ENCODE assay signal across 8 cellular contexts in the genomic region with DNA sequence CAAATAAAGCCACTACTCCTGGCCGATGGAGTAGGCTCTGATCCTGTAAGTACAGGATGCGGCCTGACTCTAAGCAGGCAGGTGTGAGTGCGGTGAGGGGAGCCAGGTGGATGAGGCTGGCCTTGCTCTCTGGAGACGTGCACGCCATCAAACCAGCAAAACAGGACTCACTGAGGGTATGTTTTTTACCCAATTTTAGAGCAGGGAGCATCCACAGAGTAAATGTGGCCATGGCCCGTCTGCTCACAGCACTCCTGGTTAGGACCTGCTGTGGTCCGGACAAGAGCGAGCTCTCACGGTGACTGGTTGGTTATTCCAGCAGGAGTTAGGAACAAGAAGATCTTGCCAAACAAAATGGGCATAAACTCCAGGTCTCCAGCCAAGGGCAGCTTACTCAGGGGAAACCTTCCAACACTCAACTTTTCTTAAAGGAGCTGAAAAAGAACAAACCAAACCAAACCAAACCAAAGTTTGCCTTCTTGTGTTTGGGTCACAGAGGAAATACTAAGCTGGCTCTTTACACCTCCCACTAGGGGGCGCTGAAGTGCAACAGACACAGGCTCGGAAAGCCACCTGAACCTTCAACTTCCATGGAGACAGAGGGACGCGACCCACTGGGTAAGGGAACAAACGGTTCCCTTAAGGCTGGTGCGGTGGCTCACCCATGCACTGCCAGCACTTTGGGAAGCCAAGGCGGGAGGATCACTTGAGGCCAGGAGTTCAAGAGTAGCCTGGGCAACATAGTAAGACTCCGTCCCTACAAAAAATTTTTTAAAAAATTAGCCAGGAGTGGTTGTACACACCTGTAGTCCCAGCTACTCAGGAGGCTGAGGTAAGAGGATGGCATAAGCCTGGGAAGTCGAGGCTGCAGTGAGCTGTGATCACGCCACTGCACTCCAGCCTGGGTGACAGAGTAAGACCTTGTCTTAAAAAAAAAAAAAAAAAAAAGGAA.
DNase-seq lines count a peak whose midpoint lies in the region; ATAC-seq lines count a peak whose summit lies in the region.

No MANE protein-coding gene starts in this region.

- no peaks in the 10 kb centered on the region for H3K4me1 ChIP-seq in HAP-1

- peaks cover 2% of the 10 kb centered on the region for H3K36me3 Mint-ChIP-seq in activated CD4-positive, alpha-beta T cell treated with anti-CD3 and anti-CD28 coated beads for 36 hours (ENCODE audit: low read depth)

- H3K27ac Mint-ChIP-seq in activated CD4-positive, alpha-beta T cell treated with anti-CD3 and anti-CD28 coated beads for 36 hours: peak overlapping the region; percentile 38

- no peak overlapping the region for H3K4me3 ChIP-seq in HAP-1

- peak; percentile 43 for ATAC-seq in activated CD4-positive, alpha-beta T cell treated with anti-CD3 and anti-CD28 coated beads for 36 hours
- ATAC-seq in left colon: peak; percentile 78

- in situ Hi-C loops in HAP-1 (cut with MboI; ENCODE audit: low sequenced_read_pairs): no loop called here

- H3K27me3 Mint-ChIP-seq in activated CD4-positive, alpha-beta T cell treated with anti-CD3 and anti-CD28 coated beads for 36 hours: no peaks in the 10 kb centered on the region

- intact Hi-C loops in activated CD4-positive, alpha-beta T cell treated with anti-CD3 and anti-CD28 coated beads for 36 hours (cut with DNase I, micrococcal nuclease): loop anchor here (1.0 to 2.0 kb wide), 9 partner anchors 27 to 356 kb away; a partner anchor contains a TSS
- intact Hi-C loops in left colon (cut with DNase I, micrococcal nuclease): loop anchor here (2.0 to 10.0 kb wide), 3 partner anchors 129 to 359 kb away; a partner anchor contains a TSS

- H3K4me3 Mint-ChIP-seq in activated CD4-positive, alpha-beta T cell treated with anti-CD3 and anti-CD28 coated beads for 36 hours: no peak overlapping the region

- H3K36me3 ChIP-seq in HAP-1 (replicated peaks): no peaks in the 10 kb centered on the region

- H3K9me3 ChIP-seq in HAP-1: no peaks in the 10 kb centered on the region

- DNase-seq in AG08395 (ENCODE audit: low spot score) (peak; percentile 74), HAP-1 (ENCODE audit: low spot score in 2 of 2) (peak; percentile 74 to 92), NCI-H446 treated with DMSO at 0.1 percent for 48 hours (lab: John Stamatoyannopoulos, UW) (peak; percentile 31), cerebellum (ENCODE audit: low spot score) (peak; percentile 61), left colon (peak; percentile 71 to 84), cortex of kidney (lab: John Stamatoyannopoulos, UW) (no peak)
- peak; percentile 92 for DNase-seq in activated CD4-positive, alpha-beta T cell treated with anti-CD3 and anti-CD28 coated beads for 36 hours
- DNase-seq in stimulated activated CD4-positive, alpha-beta T cell treated with anti-CD3 and anti-CD28 coated beads, Interleukin-2, amount 100 ng/mL, for 4 hours (ENCODE audit: low read depth): peak; percentile 74

- H3K9me3 Mint-ChIP-seq in activated CD4-positive, alpha-beta T cell treated with anti-CD3 and anti-CD28 coated beads for 36 hours (ENCODE audit: low read depth): no peaks in the 10 kb centered on the region

- H3K4me1 Mint-ChIP-seq in activated CD4-positive, alpha-beta T cell treated with anti-CD3 and anti-CD28 coated beads for 36 hours: peaks cover 82% of the 10 kb centered on the region

- no peaks in the 10 kb centered on the region for H3K27me3 ChIP-seq in HAP-1 (ENCODE audit: low read depth)

- CTCF ChIA-PET in activated CD4-positive, alpha-beta T cell treated with anti-CD3 and anti-CD28 coated beads for 36 hours (lab: Charles Lee): interaction anchor here (0.5 to 5.0 kb wide), 43 partner anchors 9 to 1008 kb away, joined by 3 to 94 read pairs (median 4); a partner anchor contains a TSS

- POLR2A ChIA-PET in activated CD4-positive, alpha-beta T cell treated with anti-CD3 and anti-CD28 coated beads for 36 hours (lab: Charles Lee): interaction anchor here (0.6 to 1.0 kb wide), 2 partner anchors 35 to 127 kb away, joined by 3 to 5 read pairs; no protein-coding TSS in a partner anchor
